In the genomic region with DNA sequence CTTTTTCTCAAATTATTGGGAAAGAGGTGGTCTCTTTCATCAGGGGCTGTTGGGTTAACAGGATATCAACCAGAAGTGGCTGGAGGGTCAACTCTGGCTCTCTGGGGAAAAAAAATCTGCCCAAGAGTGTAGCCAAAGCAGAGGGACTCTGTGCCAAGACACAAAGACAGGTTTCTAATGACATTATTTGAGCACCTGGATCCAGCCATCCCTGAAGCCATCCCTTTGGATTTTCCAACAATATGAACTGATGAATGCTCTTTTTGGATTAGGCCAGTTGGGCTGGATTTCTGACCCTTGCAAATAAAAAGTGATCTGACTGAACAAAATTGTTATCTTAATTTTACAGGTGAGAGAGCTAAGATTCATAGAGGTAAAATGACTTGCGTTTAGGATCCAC, we compare ENCODE assay signal across 24 cellular contexts.
"Had no signal": no experiment of that assay in that cellular context is flagged by ENCODE, and none has a peak within 500 bp of the region (broad histone marks: within the 10 kb centered on the region; RNA-seq: fewer than 3 reads in every experiment).

No MANE protein-coding gene starts in this region.

- ATAC-seq: foreskin keratinocyte; left colon; lower lobe of right lung; natural killer cell; stimulated activated memory B cell treated with anti-CD40 and anti-IgM and Interleukin-4, amounts not matched to agents 10 μg/mL and 1 μg/mL and 100 μg/mL, for 72 hours; stimulated activated naive CD8-positive, alpha-beta T cell treated with anti-CD3 and anti-CD28 coated beads, Interleukin-15, Interleukin-2, amounts not matched to agents 100 U/mL and 50 U/mL, for 24 hours; upper lobe of right lung had no signal

- H3K4me1 Mint-ChIP-seq: immature natural killer cell; natural killer cell; stimulated activated memory B cell treated with anti-CD40 and anti-IgM and Interleukin-4, amounts not matched to agents 10 μg/mL and 1 μg/mL and 100 μg/mL, for 72 hours had no signal

- H3K27ac Mint-ChIP-seq: immature natural killer cell; natural killer cell; stimulated activated memory B cell treated with anti-CD40 and anti-IgM and Interleukin-4, amounts not matched to agents 10 μg/mL and 1 μg/mL and 100 μg/mL, for 72 hours had no signal

- DNase-seq: dorsolateral prefrontal cortex; effector CD4-positive, alpha-beta T cell; foreskin keratinocyte; glutamatergic neuron; heart right ventricle; hippocampal formation; immature natural killer cell; islet precursor cell; kidney glomerular epithelial cell; left colon; left ventricle myocardium inferior; lower lobe of right lung; natural killer cell; occipital lobe; pancreas; stimulated activated CD4-positive, alpha-beta T cell treated with anti-CD3 and anti-CD28 coated beads, Interleukin-2, amount 100 ng/mL, for 24 hours; stimulated activated CD4-positive, alpha-beta T cell treated with anti-CD3 and anti-CD28 coated beads, Interleukin-4, amount 100 ng/mL, for 24 hours; stimulated activated naive CD8-positive, alpha-beta T cell treated with anti-CD3 and anti-CD28 coated beads, Interleukin-15, Interleukin-2, amounts not matched to agents 100 U/mL and 50 U/mL, for 24 hours; substantia nigra; testis; upper lobe of right lung had no signal

- H3K27me3 ChIP-seq: dorsolateral prefrontal cortex, pancreas, testis, tibial nerve, upper lobe of right lung, vagina had no signal

- H3K4me3 ChIP-seq: dorsolateral prefrontal cortex, heart right ventricle, left ventricle myocardium inferior, lower lobe of right lung, pancreas, testis, tibial nerve, upper lobe of right lung, vagina had no signal

- H3K36me3 Mint-ChIP-seq: immature natural killer cell; natural killer cell; stimulated activated memory B cell treated with anti-CD40 and anti-IgM and Interleukin-4, amounts not matched to agents 10 μg/mL and 1 μg/mL and 100 μg/mL, for 72 hours had no signal

- H3K4me1 ChIP-seq: foreskin keratinocyte, lower lobe of right lung, pancreas, upper lobe of right lung had no signal

- H3K9me3 Mint-ChIP-seq: immature natural killer cell; natural killer cell; stimulated activated memory B cell treated with anti-CD40 and anti-IgM and Interleukin-4, amounts not matched to agents 10 μg/mL and 1 μg/mL and 100 μg/mL, for 72 hours had no signal

- H3K4me3 Mint-ChIP-seq: immature natural killer cell; natural killer cell; stimulated activated memory B cell treated with anti-CD40 and anti-IgM and Interleukin-4, amounts not matched to agents 10 μg/mL and 1 μg/mL and 100 μg/mL, for 72 hours had no signal

- H3K27ac ChIP-seq: foreskin keratinocyte, heart right ventricle, left ventricle myocardium inferior, lower lobe of right lung, pancreas, testis, upper lobe of right lung had no signal

- H3K9me3 ChIP-seq: heart right ventricle, left ventricle myocardium inferior, lower lobe of right lung, pancreas, testis, tibial nerve, upper lobe of right lung, vagina had no signal

- H3K36me3 ChIP-seq: heart right ventricle, left ventricle myocardium inferior, lower lobe of right lung, pancreas, tibial nerve, upper lobe of right lung, vagina had no signal
